2 cellular contexts compared by ENCODE assay signal in the genomic region with DNA sequence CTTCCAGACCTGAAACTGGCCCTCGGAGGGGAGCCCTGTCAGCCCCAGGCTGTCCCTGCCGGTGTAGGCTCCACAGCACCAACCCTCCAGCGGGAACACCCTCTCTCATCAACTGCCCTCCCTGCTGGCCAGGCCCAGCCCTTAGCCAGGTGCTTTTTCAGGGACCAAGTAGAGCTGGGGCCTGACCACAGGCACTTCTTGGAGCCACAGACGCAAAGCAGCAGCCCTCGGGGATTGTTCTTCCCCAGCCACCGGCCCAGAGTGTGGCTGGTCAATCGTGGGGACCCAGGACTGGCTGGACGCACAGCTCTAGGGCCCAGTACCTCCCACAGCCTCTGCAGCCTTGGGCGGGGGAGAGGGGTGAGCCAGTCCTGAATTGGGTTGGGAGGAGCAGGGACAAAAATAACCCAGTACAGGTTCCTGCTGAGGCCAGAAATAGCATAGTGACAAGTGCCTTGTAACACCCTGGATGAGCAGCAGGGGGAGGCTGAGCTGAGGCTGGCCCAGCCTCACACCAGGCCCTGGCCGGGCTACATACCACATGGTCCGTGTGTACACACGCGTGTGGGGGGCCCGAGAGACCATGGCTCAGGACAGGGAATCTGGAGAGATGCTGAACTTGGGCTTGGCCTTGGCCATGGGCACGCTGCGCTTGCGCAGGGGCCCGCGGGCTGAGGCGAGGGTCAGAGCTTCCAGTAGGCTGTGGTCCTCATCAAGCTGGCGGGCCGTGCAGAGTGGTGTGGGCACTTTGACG.
TF ChIP-seq lines count a peak whose summit lies in the region.

No MANE protein-coding gene starts in this region.

TF ChIP-seq in WTC11, 78 proteins besides CTCF, POLR2A, EP300 and RAD21:
- TF ChIP-seq, protein P1, sequence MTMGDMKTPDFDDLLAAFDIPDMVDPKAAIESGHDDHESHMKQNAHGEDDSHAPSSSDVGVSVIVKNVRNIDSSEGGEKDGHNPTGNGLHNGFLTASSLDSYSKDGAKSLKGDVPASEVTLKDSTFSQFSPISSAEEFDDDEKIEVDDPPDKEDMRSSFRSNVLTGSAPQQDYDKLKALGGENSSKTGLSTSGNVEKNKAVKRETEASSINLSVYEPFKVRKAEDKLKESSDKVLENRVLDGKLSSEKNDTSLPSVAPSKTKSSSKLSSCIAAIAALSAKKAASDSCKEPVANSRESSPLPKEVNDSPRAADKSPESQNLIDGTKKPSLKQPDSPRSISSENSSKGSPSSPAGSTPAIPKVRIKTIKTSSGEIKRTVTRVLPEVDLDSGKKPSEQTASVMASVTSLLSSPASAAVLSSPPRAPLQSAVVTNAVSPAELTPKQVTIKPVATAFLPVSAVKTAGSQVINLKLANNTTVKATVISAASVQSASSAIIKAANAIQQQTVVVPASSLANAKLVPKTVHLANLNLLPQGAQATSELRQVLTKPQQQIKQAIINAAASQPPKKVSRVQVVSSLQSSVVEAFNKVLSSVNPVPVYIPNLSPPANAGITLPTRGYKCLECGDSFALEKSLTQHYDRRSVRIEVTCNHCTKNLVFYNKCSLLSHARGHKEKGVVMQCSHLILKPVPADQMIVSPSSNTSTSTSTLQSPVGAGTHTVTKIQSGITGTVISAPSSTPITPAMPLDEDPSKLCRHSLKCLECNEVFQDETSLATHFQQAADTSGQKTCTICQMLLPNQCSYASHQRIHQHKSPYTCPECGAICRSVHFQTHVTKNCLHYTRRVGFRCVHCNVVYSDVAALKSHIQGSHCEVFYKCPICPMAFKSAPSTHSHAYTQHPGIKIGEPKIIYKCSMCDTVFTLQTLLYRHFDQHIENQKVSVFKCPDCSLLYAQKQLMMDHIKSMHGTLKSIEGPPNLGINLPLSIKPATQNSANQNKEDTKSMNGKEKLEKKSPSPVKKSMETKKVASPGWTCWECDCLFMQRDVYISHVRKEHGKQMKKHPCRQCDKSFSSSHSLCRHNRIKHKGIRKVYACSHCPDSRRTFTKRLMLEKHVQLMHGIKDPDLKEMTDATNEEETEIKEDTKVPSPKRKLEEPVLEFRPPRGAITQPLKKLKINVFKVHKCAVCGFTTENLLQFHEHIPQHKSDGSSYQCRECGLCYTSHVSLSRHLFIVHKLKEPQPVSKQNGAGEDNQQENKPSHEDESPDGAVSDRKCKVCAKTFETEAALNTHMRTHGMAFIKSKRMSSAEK (CRISPR knock-in tag; IDR thresholded peaks at IDR 0.05; ENCODE audit: borderline replicate concordance): no peak
- TF ChIP-seq, protein P2, sequence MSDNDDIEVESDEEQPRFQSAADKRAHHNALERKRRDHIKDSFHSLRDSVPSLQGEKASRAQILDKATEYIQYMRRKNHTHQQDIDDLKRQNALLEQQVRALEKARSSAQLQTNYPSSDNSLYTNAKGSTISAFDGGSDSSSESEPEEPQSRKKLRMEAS (CRISPR knock-in tag; IDR thresholded peaks at IDR 0.05): peak; percentile 61; the same call in 1 of the 2 replicates

TF ChIP-seq in H1, 55 proteins besides CTCF, POLR2A, EP300 and RAD21:
- TF ChIP-seq NANOG (IDR thresholded peaks at IDR 0.05; ENCODE audit: insufficient read depth, low read depth, low read length, poor library complexity, severe bottlenecking): no peak
- TF ChIP-seq, protein P3, sequence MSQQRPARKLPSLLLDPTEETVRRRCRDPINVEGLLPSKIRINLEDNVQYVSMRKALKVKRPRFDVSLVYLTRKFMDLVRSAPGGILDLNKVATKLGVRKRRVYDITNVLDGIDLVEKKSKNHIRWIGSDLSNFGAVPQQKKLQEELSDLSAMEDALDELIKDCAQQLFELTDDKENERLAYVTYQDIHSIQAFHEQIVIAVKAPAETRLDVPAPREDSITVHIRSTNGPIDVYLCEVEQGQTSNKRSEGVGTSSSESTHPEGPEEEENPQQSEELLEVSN (IDR thresholded peaks at IDR 0.05): peak; percentile 48; the same call in 1 of the 2 replicates
- TF ChIP-seq, protein P2 (IDR thresholded peaks at IDR 0.05): peak; percentile 80
